In the genomic region with DNA sequence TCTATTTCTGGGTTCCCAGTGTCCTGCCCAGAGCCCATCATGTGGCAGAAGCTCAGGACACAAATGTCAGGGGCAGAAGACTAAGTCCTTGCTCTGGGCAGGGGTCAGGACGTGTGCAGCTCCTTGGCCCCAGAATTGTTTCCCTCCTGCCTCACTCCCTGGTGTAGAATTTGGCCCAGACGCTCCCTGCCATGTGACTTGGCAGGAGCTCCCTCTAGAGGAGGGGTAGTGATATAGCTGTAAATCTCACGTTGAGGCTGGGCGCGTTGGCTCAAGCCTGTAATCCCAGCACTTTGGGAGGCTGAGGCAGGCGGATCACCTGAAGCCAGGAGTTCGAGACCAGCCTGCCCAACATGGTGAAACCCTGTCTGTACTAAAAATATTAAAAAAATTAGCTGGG, we compare ENCODE assay signal across 11 cellular contexts.
DNase-seq lines count a peak whose midpoint lies in the region; ATAC-seq, FAIRE-seq and TF ChIP-seq lines count a peak whose summit lies in the region.
"Had no signal": no experiment of that assay in that cellular context is flagged by ENCODE, and none has a peak within 500 bp of the region (broad histone marks: within the 10 kb centered on the region; RNA-seq: fewer than 3 reads in every experiment).

No MANE protein-coding gene starts in this region.

- TF ChIP-seq POLR2A in GM12878 (IDR thresholded peaks at IDR 0.05; ENCODE audit: low read depth, low read length), result no peak

- H3K9ac ChIP-seq in GM12878 (ENCODE audit: control insufficient read depth, insufficient read depth, low read length) (no peak overlapping the region), neural progenitor cell (no peak overlapping the region)
- H3K9ac ChIP-seq: KMS-11 had no signal

- POLR2A ChIA-PET in GM12878 (lab: Charles Lee), result no interaction called here

- H3K27ac Mint-ChIP-seq in neural progenitor cell, result no peak overlapping the region

- WGBS in GM12878 (ENCODE audit: insufficient coverage, insufficient replicate concordance, low lambda C conversion rate, missing lambda C conversion rate), result 25% methylated on average over 7 of the region's 7 CpGs

- H3K9me3 Mint-ChIP-seq in neural progenitor cell, result peaks cover 2% of the 10 kb centered on the region

- no peaks in the 10 kb centered on the region for H3K4me1 ChIP-seq in GM12878 (ENCODE audit: control insufficient read depth, insufficient read depth, low read length)
- H3K4me1 ChIP-seq in neural progenitor cell, result no peaks in the 10 kb centered on the region

- H3K36me3 ChIP-seq in GM12878 (ENCODE audit: control insufficient read depth in 2 of 2, insufficient read depth in 2 of 2, low read length in 1 of 2) (no peaks in the 10 kb centered on the region), neural progenitor cell (no peaks in the 10 kb centered on the region)

- TF ChIP-seq CTCF in LNCaP clone FGC (IDR thresholded peaks at IDR 0.05; ENCODE audit: control insufficient read depth, extremely low read depth, insufficient read depth) (peak; percentile 57), GM12878 (IDR thresholded peaks at IDR 0.05 in 2 of 3, conservative IDR thresholded peaks at IDR 0.05 in 1 of 3; ENCODE audit: control insufficient read depth in 2 of 3, extremely low read depth in 1 of 3, insufficient read depth in 1 of 3, low read depth in 3 of 3, low read length in 3 of 3) (peak; percentile 37 to 53 (median 43); a peak in 4 of 6 replicates), neural progenitor cell (IDR thresholded peaks at IDR 0.05) (peak; percentile 34)

- H4K20me1 ChIP-seq in GM12878 (ENCODE audit: control insufficient read depth, insufficient read depth) (no peaks in the 10 kb centered on the region), neural progenitor cell (ENCODE audit: low read depth) (no peaks in the 10 kb centered on the region)

- H3K4me2 ChIP-seq in GM12878 (ENCODE audit: control insufficient read depth, insufficient read depth), result no peak overlapping the region
- no peak overlapping the region for H3K4me2 ChIP-seq in neural progenitor cell
- H3K4me2 ChIP-seq: KMS-11 had no signal

- CTCF ChIA-PET in GM12878 (lab: Yijun Ruan, JAX), result interaction anchor here (0.6 to 2.2 kb wide), 17 partner anchors 8 to 518 kb away, joined by 3 to 20 read pairs (median 4); no protein-coding TSS in a partner anchor

- H3F3A ChIP-seq in neural progenitor cell (ENCODE audit: low read depth), result no peaks in the 10 kb centered on the region

- no peak overlapping the region for H3K4me3 Mint-ChIP-seq in neural progenitor cell

- H3K9me3 ChIP-seq in GM12878 (replicated peaks; ENCODE audit: control insufficient read depth, insufficient read depth, low read length) (no peaks in the 10 kb centered on the region; the same call in 2 of the 3 replicates), neural progenitor cell (ENCODE audit: low read depth) (no peaks in the 10 kb centered on the region)

- no peak for FAIRE-seq in GM12878 (lab: Jason Lieb, UNC)
- FAIRE-seq: endothelial cell of umbilical vein had no signal

- ATAC-seq in GM12878 (peak; percentile 41; the same call in 1 of the 3 replicates), GM21723 (IDR thresholded peaks at IDR 0.05; ENCODE audit: unreplicated experiment) (no peak), GM18873 (IDR thresholded peaks at IDR 0.05; ENCODE audit: low FRiP score, unreplicated experiment) (no peak)

- H3K27me3 ChIP-seq in GM12878 (replicated peaks in 1 of 2; ENCODE audit: control insufficient read depth in 2 of 2, insufficient read depth in 2 of 2, low read length in 1 of 2) (no peaks in the 10 kb centered on the region), neural progenitor cell (no peaks in the 10 kb centered on the region)

- TF ChIP-seq RAD21 in GM12878 (IDR thresholded peaks at IDR 0.05; ENCODE audit: insufficient read depth, low read depth, low read length), result peak; percentile 56

- H3K27ac ChIP-seq in GM12878 (ENCODE audit: control insufficient read depth, insufficient read depth) (no peak overlapping the region), neural progenitor cell (no peak overlapping the region)
- H3K27ac ChIP-seq: KMS-11 had no signal

- no peak for TF ChIP-seq EP300 in GM12878 (IDR thresholded peaks at IDR 0.05; ENCODE audit: borderline replicate concordance in 1 of 2, control insufficient read depth in 1 of 2, low read depth in 2 of 2, low read length in 2 of 2)

- H3K79me2 ChIP-seq in GM12878 (ENCODE audit: control insufficient read depth, insufficient read depth, low read length) (no peaks in the 10 kb centered on the region), neural progenitor cell (ENCODE audit: low read depth) (no peaks in the 10 kb centered on the region)

- SMC1A ChIA-PET in GM12878 (lab: Charles Lee; ENCODE audit: uncharacterized antibody, unreplicated experiment), result interaction anchor here (1.3 kb wide), 1 partner anchor 326 kb away, joined by 7 read pairs; no protein-coding TSS in a partner anchor

- BruUV-seq in GM12878 (replicated peaks; lab: Mats Ljungman, UMichigan), result no TSS peak

- no peaks in the 10 kb centered on the region for H3K36me3 Mint-ChIP-seq in neural progenitor cell

- DNase-seq in NCI-H748 (lab: John Stamatoyannopoulos, UW; ENCODE audit: unreplicated experiment), result peak; percentile 28
- no peak for DNase-seq in NCI-H748 treated with DMSO at 0.1 percent for 48 hours (lab: John Stamatoyannopoulos, UW)
- DNase-seq in LNCaP clone FGC (ENCODE audit: low read depth), result no peak
- DNase-seq in GM12878 (ENCODE audit: low read depth, low spot score), result no peak
- no peak for DNase-seq in neural progenitor cell (ENCODE audit: low spot score)
- DNase-seq in NCI-H187 treated with DMSO at 0.1 percent for 48 hours (lab: John Stamatoyannopoulos, UW), result no peak
- DNase-seq: activated naive CD4-positive, alpha-beta T cell treated with anti-CD3 and anti-CD28 coated beads, Interleukin-2, amount 50 U/mL, for 16 hours had no signal

- RAD21 ChIA-PET in GM12878 (lab: Charles Lee; ENCODE audit: unreplicated experiment), result interaction anchor here (1.0 to 1.2 kb wide), 5 partner anchors 24 to 326 kb away, joined by 3 to 7 read pairs (median 4); no protein-coding TSS in a partner anchor

- H3K27me3 Mint-ChIP-seq in neural progenitor cell (ENCODE audit: insufficient read depth, low read depth), result peaks cover 4% of the 10 kb centered on the region

- H2AFZ ChIP-seq in GM12878 (ENCODE audit: control insufficient read depth, low read depth, low read length) (no peak overlapping the region), neural progenitor cell (replicated peaks) (no peak overlapping the region)

- in situ Hi-C loops in GM12878 (cut with MboI), result no loop called here

- peaks cover 49% of the 10 kb centered on the region for H3K4me1 Mint-ChIP-seq in neural progenitor cell

- intact Hi-C loops in GM12878 (cut with micrococcal nuclease; ENCODE audit: unreplicated experiment), result loop anchor here (2.0 kb wide), 1 partner anchor 123 kb away; no protein-coding TSS in a partner anchor

- H3K4me3 ChIP-seq in LNCaP clone FGC (ENCODE audit: low read depth, low read length) (no peak overlapping the region), GM12878 (no peak overlapping the region), neural progenitor cell (no peak overlapping the region)

TF ChIP-seq in GM12878, 131 proteins besides CTCF, POLR2A, EP300 and RAD21:
- no peak for TF ChIP-seq MXI1 (IDR thresholded peaks at IDR 0.05; ENCODE audit: low read depth, low read length)
- TF ChIP-seq, protein P1, sequence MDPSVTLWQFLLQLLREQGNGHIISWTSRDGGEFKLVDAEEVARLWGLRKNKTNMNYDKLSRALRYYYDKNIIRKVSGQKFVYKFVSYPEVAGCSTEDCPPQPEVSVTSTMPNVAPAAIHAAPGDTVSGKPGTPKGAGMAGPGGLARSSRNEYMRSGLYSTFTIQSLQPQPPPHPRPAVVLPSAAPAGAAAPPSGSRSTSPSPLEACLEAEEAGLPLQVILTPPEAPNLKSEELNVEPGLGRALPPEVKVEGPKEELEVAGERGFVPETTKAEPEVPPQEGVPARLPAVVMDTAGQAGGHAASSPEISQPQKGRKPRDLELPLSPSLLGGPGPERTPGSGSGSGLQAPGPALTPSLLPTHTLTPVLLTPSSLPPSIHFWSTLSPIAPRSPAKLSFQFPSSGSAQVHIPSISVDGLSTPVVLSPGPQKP (IDR thresholded peaks at IDR 0.05; ENCODE audit: low read depth, low read length), result no peak
- peak; percentile 18 for TF ChIP-seq USF1 (IDR thresholded peaks at IDR 0.05; ENCODE audit: borderline replicate concordance, extremely low read length, insufficient read depth, low read depth, low read length)
- no peak for TF ChIP-seq HDAC6 (IDR thresholded peaks at IDR 0.05; ENCODE audit: unreplicated experiment)
